ENCODE assay signal across 8 cellular contexts in genomic region chr7:12322287-12322902, GRCh38.
A peak's percentile ranks its signal among the peaks of the same experiment; 100 is the strongest.
DNase-seq lines count a peak whose midpoint lies in the region; ATAC-seq, FAIRE-seq and TF ChIP-seq lines count a peak whose summit lies in the region.

No MANE protein-coding gene starts in this region.

- no peaks in the 10 kb centered on the region for H4K20me1 ChIP-seq in OCI-LY7 (ENCODE audit: insufficient read depth, low read length)

- POLR2A ChIA-PET in OCI-LY7 (lab: Charles Lee), result interaction anchor here (0.6 to 0.7 kb wide), 2 partner anchors 22 to 285 kb away, joined by 3 read pairs; no protein-coding TSS in a partner anchor

- H3K36me3 ChIP-seq in OCI-LY7 (ENCODE audit: insufficient read depth, low read length) (no peaks in the 10 kb centered on the region), prostate gland (no peaks in the 10 kb centered on the region)

- CTCF ChIA-PET in OCI-LY7 (lab: Charles Lee; ENCODE audit: unreplicated experiment), result no interaction called here

- TF ChIP-seq CTCF in OCI-LY7 (conservative IDR thresholded peaks at IDR 0.05; ENCODE audit: low read length), result peak; percentile 83
- peak; percentile 69 for TF ChIP-seq CTCF in epithelial cell of esophagus (IDR thresholded peaks at IDR 0.05; ENCODE audit: insufficient read depth, low read depth, low read length, missing control alignments)
- peak in 3 of 4 experiments; percentile 61 to 75 (median 72) for TF ChIP-seq CTCF in prostate gland (IDR thresholded peaks at IDR 0.05)

- no peak overlapping the region for H2AFZ ChIP-seq in OCI-LY7 (ENCODE audit: low read length)

- H3K27me3 ChIP-seq in prostate gland (replicated peaks; ENCODE audit: insufficient read depth), result no peaks in the 10 kb centered on the region

- FAIRE-seq in A204.1 (lab: Jason Lieb, UNC), result peak; percentile 95

- WGBS in prostate gland, result 51% methylated on average over 5 of the region's 5 CpGs

- H3K4me3 ChIP-seq in OCI-LY7 (ENCODE audit: low read depth, low read length, poor library complexity, severe bottlenecking) (no peak overlapping the region), epithelial cell of esophagus (ENCODE audit: low read length) (no peak overlapping the region), prostate gland (no peak overlapping the region)

- H3K9me3 ChIP-seq in OCI-LY7 (ENCODE audit: low read length) (no peaks in the 10 kb centered on the region), prostate gland (no peaks in the 10 kb centered on the region)

- no peak for ATAC-seq in HG02571 (IDR thresholded peaks at IDR 0.05; ENCODE audit: unreplicated experiment)
- ATAC-seq in HG03135 (IDR thresholded peaks at IDR 0.05; ENCODE audit: unreplicated experiment), result no peak

- TF ChIP-seq POLR2A in prostate gland (IDR thresholded peaks at IDR 0.05), result no peak

- H3K4me1 ChIP-seq in OCI-LY7 (ENCODE audit: insufficient read depth, low read length, poor library complexity, severe bottlenecking) (no peaks in the 10 kb centered on the region), prostate gland (replicated peaks) (no peaks in the 10 kb centered on the region)

- no peaks in the 10 kb centered on the region for H3K9me2 ChIP-seq in OCI-LY7 (ENCODE audit: insufficient read depth, low read length)

- no peak overlapping the region for H3K4me2 ChIP-seq in OCI-LY7 (ENCODE audit: low read length)

- no peaks in the 10 kb centered on the region for H3K79me2 ChIP-seq in OCI-LY7 (ENCODE audit: insufficient read depth, low read depth, low read length)

- DNase-seq in EL (peak; percentile 6), OCI-LY7 (ENCODE audit: low spot score) (peak; percentile 11), epithelial cell of esophagus (ENCODE audit: low read depth) (peak; percentile 41), prostate gland (ENCODE audit: low spot score) (no peak), cerebellar nuclear complex (lab: John Stamatoyannopoulos, UW) (no peak)

- H3K27ac ChIP-seq in OCI-LY7 (ENCODE audit: low read depth, low read length, poor library complexity, severe bottlenecking) (no peak overlapping the region), prostate gland (no peak overlapping the region)

- BruUV-seq in OCI-LY7 (replicated peaks; lab: Mats Ljungman, UMichigan), result no TSS peak

- intact Hi-C loops in OCI-LY7 (cut with micrococcal nuclease; ENCODE audit: unreplicated experiment), result loop anchor here (1.0 to 5.0 kb wide), 2 partner anchors 255 to 895 kb away; no protein-coding TSS in a partner anchor
- intact Hi-C loops in prostate gland (cut with DNase I), result loop anchor here (2.0 to 5.0 kb wide), 3 partner anchors 254 to 896 kb away; partner anchors contain the start of gene THSD7A

Comparison
In these comparisons a context has a peak if more than half of its experiments do, and no peak if none do; other contexts are left out.
1. DNase-seq: peak in EL (single experiment), OCI-LY7 (single experiment) and epithelial cell of esophagus (single experiment); none in prostate gland (single experiment) and cerebellar nuclear complex (0 of 2).
2. Peak in every context shown above with its lines, with median percentiles within 50 percentile points of each other: CTCF ChIP-seq.